In genomic region chr4:159476886-159477285, GRCh38 we compare ENCODE assay signal across 29 cellular contexts.
"Had no signal": no experiment of that assay in that cellular context is flagged by ENCODE, and none has a peak within 500 bp of the region (broad histone marks: within the 10 kb centered on the region; RNA-seq: fewer than 3 reads in every experiment).

No MANE protein-coding gene starts in this region.

- DNase-seq: colonic mucosa; cortex of kidney; dermis blood vessel endothelial cell; dorsolateral prefrontal cortex; effector CD4-positive, alpha-beta T cell; effector CD8-positive, alpha-beta T cell; effector memory CD4-positive, alpha-beta T cell; effector memory CD8-positive, alpha-beta T cell; endodermal cell; erythroblast; esophagus squamous epithelium; foreskin fibroblast; foreskin keratinocyte; foreskin melanocyte; gastrocnemius medialis; glutamatergic neuron; head of caudate nucleus; heart left ventricle; heart right ventricle had no signal

- H3K9me3 ChIP-seq: colonic mucosa, esophagus muscularis mucosa, esophagus squamous epithelium, gastrocnemius medialis, gastroesophageal sphincter, heart right ventricle had no signal

- H3K27ac Mint-ChIP-seq: dendritic cell treated with granulocyte-macrophage colony-stimulating factor and Interleukin-4, amounts not matched to agents 40 ng/mL and 50 ng/mL, for 4 days; effector memory CD8-positive, alpha-beta T cell; endodermal cell had no signal

- H3K4me3 Mint-ChIP-seq: dendritic cell treated with granulocyte-macrophage colony-stimulating factor and Interleukin-4, amounts not matched to agents 40 ng/mL and 50 ng/mL, for 4 days; effector memory CD8-positive, alpha-beta T cell; endodermal cell had no signal

- FAIRE-seq: colon, endometrium, endothelial cell of umbilical vein, frontal cortex had no signal

- H3K4me3 ChIP-seq: colonic mucosa, coronary artery, dorsolateral prefrontal cortex, esophagus muscularis mucosa, esophagus squamous epithelium, gastrocnemius medialis, gastroesophageal sphincter, heart left ventricle, heart right ventricle had no signal

- ATAC-seq: effector memory CD8-positive, alpha-beta T cell; esophagus mucosa; foreskin keratinocyte; gastrocnemius medialis; gastroesophageal sphincter; heart left ventricle; heart right ventricle had no signal

- H3K9me3 Mint-ChIP-seq: dendritic cell treated with granulocyte-macrophage colony-stimulating factor and Interleukin-4, amounts not matched to agents 40 ng/mL and 50 ng/mL, for 4 days; effector memory CD8-positive, alpha-beta T cell; endodermal cell had no signal

- H3K36me3 ChIP-seq: colonic mucosa, esophagus muscularis mucosa, esophagus squamous epithelium, gastrocnemius medialis, gastroesophageal sphincter, heart left ventricle, heart right ventricle had no signal

- H3K27me3 Mint-ChIP-seq: dendritic cell treated with granulocyte-macrophage colony-stimulating factor and Interleukin-4, amounts not matched to agents 40 ng/mL and 50 ng/mL, for 4 days had no signal

- H3K27me3 ChIP-seq: colonic mucosa, dorsolateral prefrontal cortex, esophagus muscularis mucosa, esophagus squamous epithelium, foreskin keratinocyte, gastrocnemius medialis, gastroesophageal sphincter, heart left ventricle, heart right ventricle had no signal

- H3K4me1 ChIP-seq: colonic mucosa, esophagus muscularis mucosa, esophagus squamous epithelium, foreskin keratinocyte, gastrocnemius medialis, gastroesophageal sphincter had no signal

- H3K27ac ChIP-seq: colonic mucosa, coronary artery, dorsolateral prefrontal cortex, epithelial cell of prostate, esophagus muscularis mucosa, esophagus squamous epithelium, foreskin keratinocyte, gastrocnemius medialis, gastroesophageal sphincter, heart left ventricle, heart right ventricle had no signal

- H3K4me1 Mint-ChIP-seq: endodermal cell had no signal
